ENCODE assay signal across 2 cellular contexts in genomic region chr2:48534781-48535180, GRCh38.
TF ChIP-seq lines count a peak whose summit lies in the region.

No MANE protein-coding gene starts in this region.

TF ChIP-seq in GM23338, 12 proteins besides CTCF, POLR2A, EP300 and RAD21:
- no peak for TF ChIP-seq EZH2phosphoT487 (IDR thresholded peaks at IDR 0.05; ENCODE audit: unreplicated experiment)
- TF ChIP-seq EZH2 (IDR thresholded peaks at IDR 0.05; ENCODE audit: low read depth, unreplicated experiment): no peak

TF ChIP-seq in H1, 55 proteins besides CTCF, POLR2A, EP300 and RAD21:
- TF ChIP-seq TEAD4 (IDR thresholded peaks at IDR 0.05; ENCODE audit: low read depth, low read length) (0 out of 2 replicates have a peak, but pooled peaks have one; percentile 37), KDM5A (IDR thresholded peaks at IDR 0.05; ENCODE audit: low read length) (no peak)
